ENCODE assay signal across 1 cellular context in the genomic region with DNA sequence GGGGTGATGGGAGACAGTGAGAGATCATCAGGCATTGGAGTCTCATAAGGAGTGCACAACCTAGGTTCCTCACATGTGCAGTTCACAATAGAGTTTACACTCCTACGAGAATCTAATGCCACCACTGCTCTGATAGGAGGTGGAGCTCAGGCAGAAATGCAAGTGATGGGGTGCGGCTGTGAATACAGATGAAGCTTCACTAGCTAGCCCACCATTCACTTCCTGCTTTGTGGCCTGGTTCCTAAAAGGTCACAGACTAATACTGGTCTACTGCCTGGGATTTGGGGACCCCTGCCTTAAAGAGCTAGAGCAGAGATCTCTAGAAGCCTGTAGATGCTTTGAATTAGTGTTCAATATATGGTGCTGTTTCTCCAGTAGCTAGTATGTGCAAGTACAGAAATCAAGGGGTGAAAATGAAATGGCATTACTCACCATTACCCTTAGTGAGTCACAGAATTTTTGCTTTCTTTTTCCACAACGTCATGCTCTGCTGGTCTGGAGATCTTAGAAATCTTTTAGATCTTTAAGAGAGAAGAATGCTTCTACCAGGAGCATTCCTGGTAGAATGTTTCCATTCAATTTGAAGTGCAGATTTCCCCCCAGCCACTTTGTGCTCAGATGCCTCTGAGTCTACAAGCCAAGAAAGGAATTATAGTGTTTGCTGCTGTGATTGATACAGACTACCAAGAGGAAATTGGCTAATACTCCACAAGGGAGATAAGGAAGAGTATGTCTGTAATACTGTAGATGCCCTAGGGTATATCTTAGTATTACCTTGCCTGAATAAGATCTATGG.
TF ChIP-seq lines count a peak whose summit lies in the region.

No MANE protein-coding gene starts in this region.

TF ChIP-seq in GM12878, 131 proteins besides CTCF, POLR2A, EP300 and RAD21 (continued from another document):
- TF ChIP-seq, protein P1, sequence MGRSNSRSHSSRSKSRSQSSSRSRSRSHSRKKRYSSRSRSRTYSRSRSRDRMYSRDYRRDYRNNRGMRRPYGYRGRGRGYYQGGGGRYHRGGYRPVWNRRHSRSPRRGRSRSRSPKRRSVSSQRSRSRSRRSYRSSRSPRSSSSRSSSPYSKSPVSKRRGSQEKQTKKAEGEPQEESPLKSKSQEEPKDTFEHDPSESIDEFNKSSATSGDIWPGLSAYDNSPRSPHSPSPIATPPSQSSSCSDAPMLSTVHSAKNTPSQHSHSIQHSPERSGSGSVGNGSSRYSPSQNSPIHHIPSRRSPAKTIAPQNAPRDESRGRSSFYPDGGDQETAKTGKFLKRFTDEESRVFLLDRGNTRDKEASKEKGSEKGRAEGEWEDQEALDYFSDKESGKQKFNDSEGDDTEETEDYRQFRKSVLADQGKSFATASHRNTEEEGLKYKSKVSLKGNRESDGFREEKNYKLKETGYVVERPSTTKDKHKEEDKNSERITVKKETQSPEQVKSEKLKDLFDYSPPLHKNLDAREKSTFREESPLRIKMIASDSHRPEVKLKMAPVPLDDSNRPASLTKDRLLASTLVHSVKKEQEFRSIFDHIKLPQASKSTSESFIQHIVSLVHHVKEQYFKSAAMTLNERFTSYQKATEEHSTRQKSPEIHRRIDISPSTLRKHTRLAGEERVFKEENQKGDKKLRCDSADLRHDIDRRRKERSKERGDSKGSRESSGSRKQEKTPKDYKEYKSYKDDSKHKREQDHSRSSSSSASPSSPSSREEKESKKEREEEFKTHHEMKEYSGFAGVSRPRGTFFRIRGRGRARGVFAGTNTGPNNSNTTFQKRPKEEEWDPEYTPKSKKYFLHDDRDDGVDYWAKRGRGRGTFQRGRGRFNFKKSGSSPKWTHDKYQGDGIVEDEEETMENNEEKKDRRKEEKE (IDR thresholded peaks at IDR 0.05), result no peak
- TF ChIP-seq MXI1 (IDR thresholded peaks at IDR 0.05; ENCODE audit: low read depth, low read length), result no peak
- no peak for TF ChIP-seq NR2C1 (IDR thresholded peaks at IDR 0.05)
